In genomic region chr21:46550511-46550941, GRCh38 we compare ENCODE assay signal across 12 cellular contexts. TPM values are rescaled to one million over a fixed set of nuclear protein-coding genes. Genes with fewer than 3 reads are reported as not detected.
DNase-seq lines count a peak whose midpoint lies in the region; ATAC-seq lines count a peak whose summit lies in the region.
"Had no signal": no experiment of that assay in that cellular context is flagged by ENCODE, and none has a peak within 500 bp of the region (broad histone marks: within the 10 kb centered on the region; RNA-seq: fewer than 3 reads in every experiment).

No MANE protein-coding gene starts in this region.

- ATAC-seq in activated naive CD8-positive, alpha-beta T cell treated with anti-CD3 and anti-CD28 coated beads, Interleukin-2, amount 10 ng/mL, durations not matched to agents 7 days and 5 days (ENCODE audit: low read depth): peak; percentile 65
- ATAC-seq in stimulated activated memory B cell treated with anti-CD40 and anti-IgM and Interleukin-4, amounts not matched to agents 10 μg/mL and 1 μg/mL and 100 μg/mL, for 72 hours: peak; percentile 82
- ATAC-seq in HG03354 (IDR thresholded peaks at IDR 0.05; ENCODE audit: poor library complexity, severe bottlenecking, unreplicated experiment): no peak
- ATAC-seq: gastroesophageal sphincter, HCT116 had no signal

- intact Hi-C loops in activated CD4-positive, alpha-beta T cell treated with anti-CD3 and anti-CD28 coated beads, Interleukin-2, amount 10 ng/mL, durations not matched to agents 24 days and 14 days (cut with micrococcal nuclease): no loop called here

- POLR2A ChIA-PET in activated naive CD8-positive, alpha-beta T cell treated with anti-CD3 and anti-CD28 coated beads, Interleukin-2, amount 10 ng/mL, durations not matched to agents 7 days and 5 days (lab: Charles Lee): interaction anchor here (1.5 to 4.9 kb wide), 4 partner anchors 9 to 86 kb away, joined by 5 to 43 read pairs (median 14); partner anchors contain the start of genes PRMT2 and S100B

- H3K27ac Mint-ChIP-seq in activated CD4-positive, alpha-beta T cell treated with anti-CD3 and anti-CD28 coated beads, Interleukin-2, amount 10 ng/mL, durations not matched to agents 24 days and 14 days: peak overlapping the region; percentile 55
- peak overlapping the region; percentile 79 for H3K27ac Mint-ChIP-seq in activated naive CD8-positive, alpha-beta T cell treated with anti-CD3 and anti-CD28 coated beads, Interleukin-2, amount 10 ng/mL, durations not matched to agents 7 days and 5 days
- H3K27ac Mint-ChIP-seq in stimulated activated memory B cell treated with anti-CD40 and anti-IgM and Interleukin-4, amounts not matched to agents 10 μg/mL and 1 μg/mL and 100 μg/mL, for 72 hours: peak overlapping the region; percentile 66

- peak overlapping the region; percentile 4 for H3K4me3 Mint-ChIP-seq in activated CD4-positive, alpha-beta T cell treated with anti-CD3 and anti-CD28 coated beads, Interleukin-2, amount 10 ng/mL, durations not matched to agents 24 days and 14 days
- peak overlapping the region; percentile 76 for H3K4me3 Mint-ChIP-seq in activated naive CD8-positive, alpha-beta T cell treated with anti-CD3 and anti-CD28 coated beads, Interleukin-2, amount 10 ng/mL, durations not matched to agents 7 days and 5 days
- no peak overlapping the region for H3K4me3 Mint-ChIP-seq in stimulated activated memory B cell treated with anti-CD40 and anti-IgM and Interleukin-4, amounts not matched to agents 10 μg/mL and 1 μg/mL and 100 μg/mL, for 72 hours

- peaks cover 36% of the 10 kb centered on the region for H3K36me3 Mint-ChIP-seq in activated CD4-positive, alpha-beta T cell treated with anti-CD3 and anti-CD28 coated beads, Interleukin-2, amount 10 ng/mL, durations not matched to agents 24 days and 14 days (ENCODE audit: low read depth)
- H3K36me3 Mint-ChIP-seq in activated naive CD8-positive, alpha-beta T cell treated with anti-CD3 and anti-CD28 coated beads, Interleukin-2, amount 10 ng/mL, durations not matched to agents 7 days and 5 days: peaks cover 36% of the 10 kb centered on the region
- H3K36me3 Mint-ChIP-seq in stimulated activated memory B cell treated with anti-CD40 and anti-IgM and Interleukin-4, amounts not matched to agents 10 μg/mL and 1 μg/mL and 100 μg/mL, for 72 hours: peaks cover 71% of the 10 kb centered on the region

- in situ Hi-C loops in KBM-7 (cut with MboI; ENCODE audit: low pct_unique_long_range_greater_than_20kb, low sequenced_read_pairs): no loop called here
- in situ Hi-C loops in G401 (cut with HindIII; ENCODE audit: low sequenced_read_pairs): no loop called here

- DNase-seq in activated CD4-positive, alpha-beta T cell treated with anti-CD3 and anti-CD28 coated beads for 1 hour: peak; percentile 42
- DNase-seq in activated CD4-positive, alpha-beta T cell treated with anti-CD3 and anti-CD28 coated beads, Interleukin-2, amount 50 U/mL, for 48 hours: no peak
- peak; percentile 83 for DNase-seq in activated CD4-positive, alpha-beta T cell treated with anti-CD3 and anti-CD28 coated beads, Interleukin-2, amount 10 ng/mL, durations not matched to agents 24 days and 14 days
- DNase-seq in activated naive CD8-positive, alpha-beta T cell treated with anti-CD3 and anti-CD28 coated beads, Interleukin-2, amount 10 ng/mL, durations not matched to agents 7 days and 5 days: peak; percentile 64
- DNase-seq in KBM-7 (no peak), G401 (ENCODE audit: low spot score) (no peak)

- H3K9me3 Mint-ChIP-seq in activated CD4-positive, alpha-beta T cell treated with anti-CD3 and anti-CD28 coated beads, Interleukin-2, amount 10 ng/mL, durations not matched to agents 24 days and 14 days: no peaks in the 10 kb centered on the region
- H3K9me3 Mint-ChIP-seq in activated naive CD8-positive, alpha-beta T cell treated with anti-CD3 and anti-CD28 coated beads, Interleukin-2, amount 10 ng/mL, durations not matched to agents 7 days and 5 days: no peaks in the 10 kb centered on the region
- peaks cover 7% of the 10 kb centered on the region for H3K9me3 Mint-ChIP-seq in stimulated activated memory B cell treated with anti-CD40 and anti-IgM and Interleukin-4, amounts not matched to agents 10 μg/mL and 1 μg/mL and 100 μg/mL, for 72 hours

- peaks cover 28% of the 10 kb centered on the region for H3K4me1 Mint-ChIP-seq in activated CD4-positive, alpha-beta T cell treated with anti-CD3 and anti-CD28 coated beads, Interleukin-2, amount 10 ng/mL, durations not matched to agents 24 days and 14 days
- H3K4me1 Mint-ChIP-seq in activated naive CD8-positive, alpha-beta T cell treated with anti-CD3 and anti-CD28 coated beads, Interleukin-2, amount 10 ng/mL, durations not matched to agents 7 days and 5 days: peaks cover 38% of the 10 kb centered on the region
- peaks cover 22% of the 10 kb centered on the region for H3K4me1 Mint-ChIP-seq in stimulated activated memory B cell treated with anti-CD40 and anti-IgM and Interleukin-4, amounts not matched to agents 10 μg/mL and 1 μg/mL and 100 μg/mL, for 72 hours

- H3K27me3 Mint-ChIP-seq in activated CD4-positive, alpha-beta T cell treated with anti-CD3 and anti-CD28 coated beads, Interleukin-2, amount 10 ng/mL, durations not matched to agents 24 days and 14 days: no peaks in the 10 kb centered on the region
- no peaks in the 10 kb centered on the region for H3K27me3 Mint-ChIP-seq in activated naive CD8-positive, alpha-beta T cell treated with anti-CD3 and anti-CD28 coated beads, Interleukin-2, amount 10 ng/mL, durations not matched to agents 7 days and 5 days
- H3K27me3 Mint-ChIP-seq in stimulated activated memory B cell treated with anti-CD40 and anti-IgM and Interleukin-4, amounts not matched to agents 10 μg/mL and 1 μg/mL and 100 μg/mL, for 72 hours: no peaks in the 10 kb centered on the region

RNA-seq across cellular contexts. Expression of gene S100B, which starts 54.4 kb away (rescaled TPM):
- total RNA-seq in activated CD4-positive, alpha-beta T cell treated with anti-CD3 and anti-CD28 coated beads, Interleukin-2, amount 10 ng/mL, durations not matched to agents 24 days and 14 days: not detected in 2 replicates
- 10 to 100 TPM; 15.8 to 16.3 TPM for total RNA-seq in activated naive CD8-positive, alpha-beta T cell treated with anti-CD3 and anti-CD28 coated beads, Interleukin-2, amount 10 ng/mL, durations not matched to agents 7 days and 5 days
- not detected in 2 replicates for total RNA-seq in G401 (2014; rRNA removed; shearing (Covaris generic))
- total RNA-seq: A172, osteocyte had no signal

Comparison
In these comparisons a context has a peak if more than half of its experiments do, and no peak if none do; other contexts are left out.
1. DNase-seq: peak in activated CD4-positive, alpha-beta T cell treated with anti-CD3 and anti-CD28 coated beads for 1 hour (single experiment), activated CD4-positive, alpha-beta T cell treated with anti-CD3 and anti-CD28 coated beads, Interleukin-2, amount 10 ng/mL, durations not matched to agents 24 days and 14 days (single experiment) and activated naive CD8-positive, alpha-beta T cell treated with anti-CD3 and anti-CD28 coated beads, Interleukin-2, amount 10 ng/mL, durations not matched to agents 7 days and 5 days (single experiment); none in activated CD4-positive, alpha-beta T cell treated with anti-CD3 and anti-CD28 coated beads, Interleukin-2, amount 50 U/mL, for 48 hours (0 of 2), KBM-7 (single experiment) and G401 (single experiment).
2. RNA of gene S100B, which starts 54.4 kb away (total RNA-seq): 15.8 to 16.3 TPM in activated naive CD8-positive, alpha-beta T cell treated with anti-CD3 and anti-CD28 coated beads, Interleukin-2, amount 10 ng/mL, durations not matched to agents 7 days and 5 days; not detected in activated CD4-positive, alpha-beta T cell treated with anti-CD3 and anti-CD28 coated beads, Interleukin-2, amount 10 ng/mL, durations not matched to agents 24 days and 14 days and not detected in G401; every median in the first group is over 10 times any median in the second.
3. Peak in every context shown above with its lines, with median percentiles within 50 percentile points of each other: H3K27ac Mint-ChIP-seq.